ENCODE assay signal across 33 cellular contexts in the genomic region with DNA sequence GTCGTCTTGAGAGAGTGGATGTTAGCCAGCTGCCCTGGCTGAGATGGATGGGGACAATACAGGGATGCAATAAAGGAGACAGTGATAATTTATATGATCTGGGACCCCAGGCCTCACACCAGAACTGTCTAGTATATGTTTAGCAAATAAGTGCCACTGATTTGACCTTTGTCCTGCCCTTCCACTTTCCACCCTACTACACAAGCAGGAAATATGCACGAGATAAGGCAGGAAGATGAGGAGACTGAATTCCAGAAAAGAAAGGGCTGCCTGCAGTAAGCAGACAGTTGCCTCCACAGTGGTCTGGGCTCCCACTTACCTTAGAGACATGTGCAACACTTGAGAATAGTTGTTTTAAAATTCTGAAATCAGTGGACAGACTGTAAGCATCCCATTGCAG.
DNase-seq lines count a peak whose midpoint lies in the region; ATAC-seq and TF ChIP-seq lines count a peak whose summit lies in the region.
"Had no signal": no experiment of that assay in that cellular context is flagged by ENCODE, and none has a peak within 500 bp of the region (broad histone marks: within the 10 kb centered on the region; RNA-seq: fewer than 3 reads in every experiment).

No MANE protein-coding gene starts in this region.

- peaks cover 30% of the 10 kb centered on the region for H3K9me3 Mint-ChIP-seq in activated CD4-positive, alpha-beta T cell treated with anti-CD3 and anti-CD28 coated beads, Interleukin-2, amount 10 ng/mL, durations not matched to agents 7 days and 5 days

- H3K27me3 Mint-ChIP-seq in activated CD4-positive, alpha-beta T cell treated with anti-CD3 and anti-CD28 coated beads, Interleukin-2, amount 10 ng/mL, durations not matched to agents 7 days and 5 days = peaks cover 3% of the 10 kb centered on the region
- H3K27me3 Mint-ChIP-seq: CD4-positive, CD25-positive, alpha-beta regulatory T cell had no signal

- no peak overlapping the region for H3K4me3 Mint-ChIP-seq in activated CD4-positive, alpha-beta T cell treated with anti-CD3 and anti-CD28 coated beads, Interleukin-2, amount 10 ng/mL, durations not matched to agents 7 days and 5 days
- H3K4me3 Mint-ChIP-seq: B cell; CD14-positive monocyte; CD4-positive, alpha-beta memory T cell; CD4-positive, alpha-beta T cell; CD4-positive, CD25-positive, alpha-beta regulatory T cell; CD8-positive, alpha-beta memory T cell; CD8-positive, alpha-beta T cell had no signal

- POLR2A ChIA-PET in activated CD4-positive, alpha-beta T cell treated with anti-CD3 and anti-CD28 coated beads, Interleukin-2, amount 10 ng/mL, durations not matched to agents 7 days and 5 days (lab: Charles Lee) = no interaction called here

- H3K27ac Mint-ChIP-seq in activated CD4-positive, alpha-beta T cell treated with anti-CD3 and anti-CD28 coated beads, Interleukin-2, amount 10 ng/mL, durations not matched to agents 7 days and 5 days = no peak overlapping the region
- H3K27ac Mint-ChIP-seq: B cell; CD14-positive monocyte; CD4-positive, alpha-beta memory T cell; CD4-positive, alpha-beta T cell; CD4-positive, CD25-positive, alpha-beta regulatory T cell; CD8-positive, alpha-beta memory T cell; CD8-positive, alpha-beta T cell had no signal

- no peaks in the 10 kb centered on the region for H3K36me3 ChIP-seq in colonic mucosa
- no peaks in the 10 kb centered on the region for H3K36me3 ChIP-seq in mucosa of descending colon (ENCODE audit: low read depth)
- H3K36me3 ChIP-seq: BE2C; BLaER1; BLaER1 treated with 17β-estradiol and CSF1 and Interleukin-3, amounts not matched to agents 10 nM and 100 nM had no signal

- H3K9ac ChIP-seq in colonic mucosa (ENCODE audit: low read depth in 2 of 2, low read length in 2 of 2) = no peak overlapping the region
- H3K9ac ChIP-seq: BLaER1; BLaER1 treated with 17β-estradiol and CSF1 and Interleukin-3, amounts not matched to agents 10 nM and 100 nM had no signal

- intact Hi-C loops in colonic mucosa (cut with DNase I) = no loop called here
- intact Hi-C loops in left colon (cut with DNase I, micrococcal nuclease) = no loop called here
- intact Hi-C loops in mucosa of descending colon (cut with DNase I, micrococcal nuclease) = no loop called here

- H3K4me3 ChIP-seq in colonic mucosa (no peak overlapping the region), mucosa of descending colon (no peak overlapping the region)
- H3K4me3 ChIP-seq: A549; BLaER1; BLaER1 treated with 17β-estradiol and CSF1 and Interleukin-3, amounts not matched to agents 10 nM and 100 nM had no signal

- ATAC-seq in left colon = peak; percentile 60
- peak; percentile 52 for ATAC-seq in mucosa of descending colon
- ATAC-seq in GM21447 (IDR thresholded peaks at IDR 0.05; ENCODE audit: unreplicated experiment) = no peak
- ATAC-seq: A549; CD8-positive, alpha-beta T cell had no signal

- H3K4me1 ChIP-seq in colonic mucosa (no peaks in the 10 kb centered on the region), mucosa of descending colon (ENCODE audit: low read depth) (peaks cover 17% of the 10 kb centered on the region)
- H3K4me1 ChIP-seq: A549; BE2C; BLaER1; BLaER1 treated with 17β-estradiol and CSF1 and Interleukin-3, amounts not matched to agents 10 nM and 100 nM; Caco-2 had no signal

- CTCF ChIA-PET in activated CD4-positive, alpha-beta T cell treated with anti-CD3 and anti-CD28 coated beads, Interleukin-2, amount 10 ng/mL, durations not matched to agents 7 days and 5 days (lab: Charles Lee) = no interaction called here

- H3K9me3 ChIP-seq in colonic mucosa (no peaks in the 10 kb centered on the region), mucosa of descending colon (no peaks in the 10 kb centered on the region)
- H3K9me3 ChIP-seq: BE2C had no signal

- TF ChIP-seq CTCF in colonic mucosa (IDR thresholded peaks at IDR 0.05) (no peak), mucosa of descending colon (IDR thresholded peaks at IDR 0.05) (no peak)

- H3K27ac ChIP-seq in colonic mucosa = no peak overlapping the region
- H3K27ac ChIP-seq: 22Rv1; A549; BLaER1; BLaER1 treated with 17β-estradiol and CSF1 and Interleukin-3, amounts not matched to agents 10 nM and 100 nM; C4-2B had no signal

- no peaks in the 10 kb centered on the region for H3K36me3 Mint-ChIP-seq in activated CD4-positive, alpha-beta T cell treated with anti-CD3 and anti-CD28 coated beads, Interleukin-2, amount 10 ng/mL, durations not matched to agents 7 days and 5 days (ENCODE audit: low read depth)
- H3K36me3 Mint-ChIP-seq: CD14-positive monocyte; CD4-positive, CD25-positive, alpha-beta regulatory T cell; CD8-positive, alpha-beta T cell had no signal

- peak; percentile 20 for DNase-seq in colonic mucosa
- DNase-seq in left colon = no peak
- no peak for DNase-seq in mucosa of descending colon
- DNase-seq in activated CD4-positive, alpha-beta T cell treated with anti-CD3 and anti-CD28 coated beads, Interleukin-2, amount 10 ng/mL, durations not matched to agents 7 days and 5 days = no peak
- DNase-seq in HT-29 (ENCODE audit: low spot score) = no peak
- DNase-seq: 8988T; ACHN; AML-193; BE2C; C1 segment of cervical spinal cord; Caco-2; Calu3; CD4-positive, alpha-beta memory T cell; CD4-positive, alpha-beta T cell; CD4-positive, CD25-positive, alpha-beta regulatory T cell; CD8-positive, alpha-beta memory T cell; CD8-positive, alpha-beta T cell; COR-L47; DMS 273 treated with DMSO at 0.1 percent for 48 hours; DMS153; DMS53; DMS79; DMS79 treated with DMSO at 0.1 percent for 48 hours; DND-41; EL had no signal

- H3K27me3 ChIP-seq in colonic mucosa = no peaks in the 10 kb centered on the region
- H3K27me3 ChIP-seq: BE2C had no signal

- H3K4me1 Mint-ChIP-seq in activated CD4-positive, alpha-beta T cell treated with anti-CD3 and anti-CD28 coated beads, Interleukin-2, amount 10 ng/mL, durations not matched to agents 7 days and 5 days = no peaks in the 10 kb centered on the region
- H3K4me1 Mint-ChIP-seq: B cell; CD14-positive monocyte; CD4-positive, CD25-positive, alpha-beta regulatory T cell had no signal
